ENCODE assay signal across 8 cellular contexts in the genomic region with DNA sequence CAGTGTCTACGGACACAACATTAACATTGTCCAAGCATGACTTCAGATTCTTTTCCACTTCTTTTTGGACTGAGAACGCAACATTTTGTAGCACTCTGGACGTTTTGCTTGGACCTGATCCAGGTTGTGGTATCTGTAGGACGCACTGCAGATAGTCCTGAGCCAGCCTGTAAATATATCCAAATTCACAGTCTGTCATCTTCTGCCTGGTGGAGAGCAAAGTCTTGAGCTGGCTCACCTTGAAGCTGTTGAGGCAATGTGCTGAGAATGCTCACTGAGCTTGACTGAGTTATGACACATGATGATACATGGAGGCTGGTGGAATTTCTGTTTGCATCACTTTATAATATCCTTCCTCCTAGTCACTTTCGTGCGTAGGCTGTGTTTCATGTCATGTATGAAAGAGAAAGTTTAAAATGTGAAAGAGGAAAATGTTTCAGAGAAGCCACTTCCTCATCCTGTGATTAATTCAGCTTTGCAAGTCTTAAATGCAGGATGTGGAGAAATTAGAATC. TPM values are rescaled to one million over a fixed set of nuclear protein-coding genes. Genes with fewer than 3 reads are reported as not detected.
DNase-seq lines count a peak whose midpoint lies in the region; ATAC-seq and TF ChIP-seq lines count a peak whose summit lies in the region.

Gene BCL2A1, minus strand, starts transcription at position 276 of the 514 bp plus-strand sequence. Its CDS starts 77 bp downstream, at position 199.

- H3K27me3 ChIP-seq in mammary epithelial cell (ENCODE audit: insufficient read depth, low read length) = no peaks in the 10 kb centered on the region
- no peaks in the 10 kb centered on the region for H3K27me3 ChIP-seq in neutrophil

- no peaks in the 10 kb centered on the region for H3K36me3 ChIP-seq in mammary epithelial cell (ENCODE audit: insufficient read depth, low read length)
- H3K36me3 ChIP-seq in neutrophil = peaks cover 5% of the 10 kb centered on the region

- H3K4me3 ChIP-seq in mammary epithelial cell (replicated peaks in 1 of 3; ENCODE audit: insufficient read depth in 1 of 3, low read depth in 2 of 3, low read length in 3 of 3) (no peak within 1 kb of the TSS), neutrophil (ENCODE audit: low read depth in 1 of 2, low read length in 1 of 2) (peak within 1 kb of the TSS; percentile 75 to 80)

- TF ChIP-seq CTCF in mammary epithelial cell (conservative IDR thresholded peaks at IDR 0.05 in 1 of 2, IDR thresholded peaks at IDR 0.05 in 1 of 2; ENCODE audit: extremely low read depth in 1 of 2, insufficient read depth in 1 of 2, low read depth in 1 of 2, low read length in 2 of 2) (no peak), neutrophil (IDR thresholded peaks at IDR 0.05) (peak; percentile 45)

- H4K20me1 ChIP-seq in mammary epithelial cell (ENCODE audit: insufficient read depth, low read length) = no peaks in the 10 kb centered on the region

- H3K27ac ChIP-seq in mammary epithelial cell (ENCODE audit: insufficient read depth, low read depth, low read length) = no peak within 1 kb of the TSS
- peak within 1 kb of the TSS; percentile 92 for H3K27ac ChIP-seq in neutrophil

- H3K9me3 ChIP-seq in mammary epithelial cell (replicated peaks; ENCODE audit: insufficient read depth, low read length) (no peaks in the 10 kb centered on the region), neutrophil (no peaks in the 10 kb centered on the region)

- ATAC-seq in HG03354 (IDR thresholded peaks at IDR 0.05; ENCODE audit: poor library complexity, severe bottlenecking, unreplicated experiment) = peak; percentile 79

- CTCF ChIA-PET in mammary epithelial cell (lab: Charles Lee; ENCODE audit: low non-redundant PET) = no interaction called here

- BruUV-seq in mammary epithelial cell (replicated peaks; lab: Mats Ljungman, UMichigan) = no TSS peak

- in situ Hi-C loops in mammary epithelial cell (cut with MboI; ENCODE audit: low sequenced_read_pairs in 2 of 2) = no loop called here

- intact Hi-C loops in mammary epithelial cell (cut with micrococcal nuclease) (loop anchor here (1.0 kb wide), 1 partner anchor 48 kb away; no protein-coding TSS in a partner anchor), posterior cingulate gyrus (cut with DNase I) (no loop called here)

- DNase-seq in activated gamma-delta T cell treated with Interleukin-2 at 50 U/mL for 16 hours = peak; percentile 32
- DNase-seq in activated gamma-delta T cell (lab: John Stamatoyannopoulos, UW) = no peak
- DNase-seq in T-helper 2 cell = peak in 4 of 5 experiments; percentile 9 to 88 (median 42)
- peak; percentile 96 for DNase-seq in mammary epithelial cell
- DNase-seq in posterior cingulate gyrus = no peak
- DNase-seq in A172 (ENCODE audit: low spot score) = no peak

- H3K9ac ChIP-seq in mammary epithelial cell (ENCODE audit: insufficient read depth, low read length) = peak within 1 kb of the TSS; percentile 26

- H2AFZ ChIP-seq in mammary epithelial cell (ENCODE audit: low read depth, low read length) = peak within 1 kb of the TSS; percentile 53

- 16% methylated on average over 6 of the region's 6 CpGs for WGBS in mammary epithelial cell (ENCODE audit: low coverage, missing lambda C conversion rate)

- no peaks in the 10 kb centered on the region for H3K79me2 ChIP-seq in mammary epithelial cell (ENCODE audit: insufficient read depth, low read length)

- dilution Hi-C loops in mammary epithelial cell (cut with HindIII; ENCODE audit: low sequenced_read_pairs) = no loop called here

- peak within 1 kb of the TSS; percentile 41 for H3K4me2 ChIP-seq in mammary epithelial cell (ENCODE audit: insufficient read depth, low read depth, low read length)

- H3K4me1 ChIP-seq in mammary epithelial cell (ENCODE audit: insufficient read depth, low read length) (no peaks in the 10 kb centered on the region), neutrophil (ENCODE audit: control insufficient read depth in 1 of 2, insufficient read depth in 1 of 2, low read depth in 1 of 2, low read length in 1 of 2) (peaks cover 64 to 66% of the 10 kb centered on the region in 2 experiments)

RNA-seq across cellular contexts. Expression of gene BCL2A1, which starts in this region (rescaled TPM):
- under 1 TPM in 1 of 2 donors, not detected in 1; 0.78 TPM for total RNA-seq in mammary epithelial cell
- polyA plus RNA-seq in mammary epithelial cell = 0.06 TPM
- polyA minus RNA-seq in mammary epithelial cell = not detected
- total RNA-seq in A172 (2014; rRNA removed; shearing (Covaris generic)) = not detected in 2 replicates

Comparison
In these comparisons a context has a peak if more than half of its experiments do, and no peak if none do; other contexts are left out.
1. DNase-seq: peak in activated gamma-delta T cell treated with Interleukin-2 at 50 U/mL for 16 hours (single experiment) and T-helper 2 cell (4 of 5); none in activated gamma-delta T cell (single experiment), posterior cingulate gyrus (0 of 10) and A172 (single experiment).
2. Peak in DNase-seq, H3K9ac ChIP-seq and H3K4me2 ChIP-seq in mammary epithelial cell; RNA of the gene not detected or under 1 TPM.
3. H3K4me3 ChIP-seq: peak in neutrophil (2 of 2); none in mammary epithelial cell (0 of 3).